In genomic region chr11:356610-357009, GRCh38 we compare ENCODE assay signal across 1 cellular context.
TF ChIP-seq lines count a peak whose summit lies in the region.

No MANE protein-coding gene starts in this region.

TF ChIP-seq in H1, 55 proteins besides CTCF, POLR2A, EP300 and RAD21:
- TF ChIP-seq CTBP2 (IDR thresholded peaks at IDR 0.05; ENCODE audit: borderline replicate concordance, insufficient read depth, insufficient read length, low read length), result no peak
- TF ChIP-seq CHD7 (IDR thresholded peaks at IDR 0.05; ENCODE audit: insufficient replicate concordance, low read length), result no peak
- no peak for TF ChIP-seq TEAD4 (IDR thresholded peaks at IDR 0.05; ENCODE audit: low read depth, low read length)
- TF ChIP-seq SAP30 (IDR thresholded peaks at IDR 0.05; ENCODE audit: insufficient read depth, insufficient replicate concordance, low read length), result no peak
- no peak for TF ChIP-seq CHD2 (IDR thresholded peaks at IDR 0.05; ENCODE audit: low read length)
- no peak for TF ChIP-seq TCF12 (IDR thresholded peaks at IDR 0.05; ENCODE audit: low read depth, low read length)
- TF ChIP-seq SP4 (IDR thresholded peaks at IDR 0.05; ENCODE audit: low read length), result no peak
- TF ChIP-seq USF2 (IDR thresholded peaks at IDR 0.05; ENCODE audit: low read length), result no peak
- TF ChIP-seq ASH2L (IDR thresholded peaks at IDR 0.05; ENCODE audit: low read length), result no peak
- TF ChIP-seq FOSL1 (IDR thresholded peaks at IDR 0.05; ENCODE audit: insufficient read depth, low read depth, low read length), result no peak
- TF ChIP-seq SIN3A (conservative IDR thresholded peaks at IDR 0.05 in 1 of 2, IDR thresholded peaks at IDR 0.05 in 1 of 2; ENCODE audit: low read depth in 1 of 2, low read length in 2 of 2), result no peak
- no peak for TF ChIP-seq CEBPB (IDR thresholded peaks at IDR 0.05; ENCODE audit: low read depth, low read length)
- TF ChIP-seq MAFK (IDR thresholded peaks at IDR 0.05; ENCODE audit: low read depth, low read length), result no peak
- TF ChIP-seq PHF8 (conservative IDR thresholded peaks at IDR 0.05; ENCODE audit: low read depth, low read length), result no peak
- no peak for TF ChIP-seq GABPA (IDR thresholded peaks at IDR 0.05; ENCODE audit: borderline replicate concordance, insufficient read depth, low read length)
- no peak for TF ChIP-seq ZNF274 (IDR thresholded peaks at IDR 0.05; ENCODE audit: borderline replicate concordance, extremely low read depth, low read length)
- TF ChIP-seq NANOG (IDR thresholded peaks at IDR 0.05; ENCODE audit: insufficient read depth, low read depth, low read length, poor library complexity, severe bottlenecking), result no peak
- TF ChIP-seq POLR2AphosphoS5 (IDR thresholded peaks at IDR 0.05; ENCODE audit: low read depth, low read length), result no peak
